8 cellular contexts compared by ENCODE assay signal in the genomic region with DNA sequence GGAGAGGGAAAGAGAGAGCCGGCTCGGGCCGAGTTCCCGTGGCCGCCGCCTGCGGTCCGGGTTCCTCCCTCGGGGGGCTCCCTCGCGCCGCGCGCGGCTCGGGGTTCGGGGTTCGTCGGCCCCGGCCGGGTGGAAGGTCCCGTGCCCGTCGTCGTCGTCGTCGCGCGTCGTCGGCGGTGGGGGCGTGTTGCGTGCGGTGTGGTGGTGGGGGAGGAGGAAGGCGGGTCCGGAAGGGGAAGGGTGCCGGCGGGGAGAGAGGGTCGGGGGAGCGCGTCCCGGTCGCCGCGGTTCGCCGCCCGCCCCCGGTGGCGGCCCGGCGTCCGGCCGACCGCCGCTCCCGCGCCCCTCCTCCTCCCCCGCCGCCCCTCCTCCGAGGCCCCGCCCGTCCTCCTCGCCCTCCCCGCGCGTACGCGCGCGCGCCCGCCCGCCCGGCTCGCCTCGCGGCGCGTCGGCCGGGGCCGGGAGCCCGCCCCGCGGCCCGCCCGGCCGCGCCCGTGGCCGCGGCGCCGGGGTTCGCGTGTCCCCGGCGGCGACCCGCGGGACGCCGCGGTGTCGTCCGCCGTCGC.
DNase-seq lines count a peak whose midpoint lies in the region; ATAC-seq and TF ChIP-seq lines count a peak whose summit lies in the region.
"Not testable (repeated sequence)": the region's sequence is repeated elsewhere in the genome, so short reads cannot be mapped to it uniquely, and the experiment has no call there.

No MANE protein-coding gene starts in this region.

- intact Hi-C loops in CD14-positive monocyte (cut with micrococcal nuclease): not testable (repeated sequence)

- ATAC-seq in activated naive CD8-positive, alpha-beta T cell treated with anti-CD3 and anti-CD28 coated beads, Interleukin-2, amount 50 U/mL, for 24 hours: not testable (repeated sequence)

- peak; percentile 48 for DNase-seq in CD14-positive monocyte (ENCODE audit: low spot score)
- DNase-seq in HFFc6: peak; percentile 40
- peak; percentile 2 for DNase-seq in T follicular helper cell (ENCODE audit: low read depth)
- peak; percentile 59 for DNase-seq in activated CD8-positive, alpha-beta memory T cell treated with anti-CD3 and anti-CD28 coated beads, Interleukin-2, amount 50 U/mL, for 24 hours (ENCODE audit: extremely low read depth)
- DNase-seq in activated naive CD8-positive, alpha-beta T cell treated with anti-CD3 and anti-CD28 coated beads, Interleukin-2, amount 50 U/mL, for 24 hours: peak; percentile 90
- DNase-seq in immature natural killer cell: peak; percentile 32 to 49 (median 49)
- DNase-seq in progenitor cell of endocrine pancreas (ENCODE audit: low spot score, unreplicated experiment): peak; percentile 89
- DNase-seq in stimulated activated CD8-positive, alpha-beta memory T cell treated with anti-CD3 and anti-CD28 coated beads, Interleukin-15, amount 100 ng/mL, for 1 hour (ENCODE audit: low read depth): peak; percentile 72

- H3K27me3 Mint-ChIP-seq in CD14-positive monocyte (ENCODE audit: low read depth in 3 of 3); HFFc6 (ENCODE audit: insufficient read depth); activated naive CD8-positive, alpha-beta T cell treated with anti-CD3 and anti-CD28 coated beads, Interleukin-2, amount 50 U/mL, for 24 hours; immature natural killer cell (ENCODE audit: low read depth in 3 of 3); progenitor cell of endocrine pancreas: not testable (repeated sequence)

- not testable (repeated sequence) for TF ChIP-seq CTCF in CD14-positive monocyte (IDR thresholded peaks at IDR 0.05); HFFc6 (IDR thresholded peaks at IDR 0.05); progenitor cell of endocrine pancreas (IDR thresholded peaks at IDR 0.05; ENCODE audit: unreplicated experiment)

- not testable (repeated sequence) for H3K27ac Mint-ChIP-seq in CD14-positive monocyte; HFFc6; activated naive CD8-positive, alpha-beta T cell treated with anti-CD3 and anti-CD28 coated beads, Interleukin-2, amount 50 U/mL, for 24 hours; immature natural killer cell; progenitor cell of endocrine pancreas

- H3K4me1 Mint-ChIP-seq in CD14-positive monocyte; HFFc6 (ENCODE audit: low read depth); activated naive CD8-positive, alpha-beta T cell treated with anti-CD3 and anti-CD28 coated beads, Interleukin-2, amount 50 U/mL, for 24 hours; immature natural killer cell; progenitor cell of endocrine pancreas (ENCODE audit: low read depth): not testable (repeated sequence)

- H3K4me3 Mint-ChIP-seq in CD14-positive monocyte; HFFc6; activated naive CD8-positive, alpha-beta T cell treated with anti-CD3 and anti-CD28 coated beads, Interleukin-2, amount 50 U/mL, for 24 hours; immature natural killer cell; progenitor cell of endocrine pancreas (ENCODE audit: low read depth): not testable (repeated sequence)

- not testable (repeated sequence) for H3K9me3 Mint-ChIP-seq in CD14-positive monocyte; HFFc6; activated naive CD8-positive, alpha-beta T cell treated with anti-CD3 and anti-CD28 coated beads, Interleukin-2, amount 50 U/mL, for 24 hours; immature natural killer cell; progenitor cell of endocrine pancreas (ENCODE audit: low read depth)

- H3K36me3 Mint-ChIP-seq in CD14-positive monocyte; HFFc6 (ENCODE audit: low read depth); activated naive CD8-positive, alpha-beta T cell treated with anti-CD3 and anti-CD28 coated beads, Interleukin-2, amount 50 U/mL, for 24 hours (ENCODE audit: low read depth); immature natural killer cell; progenitor cell of endocrine pancreas (ENCODE audit: insufficient read depth): not testable (repeated sequence)

Comparison
In these comparisons a context has a peak if more than half of its experiments do, and no peak if none do; other contexts are left out.
1. DNase-seq: peak in every context shown above with its lines; median percentile 90 in activated naive CD8-positive, alpha-beta T cell treated with anti-CD3 and anti-CD28 coated beads, Interleukin-2, amount 50 U/mL, for 24 hours; 89 in progenitor cell of endocrine pancreas; 72 in stimulated activated CD8-positive, alpha-beta memory T cell treated with anti-CD3 and anti-CD28 coated beads, Interleukin-15, amount 100 ng/mL, for 1 hour; 59 in activated CD8-positive, alpha-beta memory T cell treated with anti-CD3 and anti-CD28 coated beads, Interleukin-2, amount 50 U/mL, for 24 hours; 49 in immature natural killer cell; 48 in CD14-positive monocyte; 40 in HFFc6; 2 in T follicular helper cell.